2 cellular contexts compared by ENCODE assay signal in the genomic region with DNA sequence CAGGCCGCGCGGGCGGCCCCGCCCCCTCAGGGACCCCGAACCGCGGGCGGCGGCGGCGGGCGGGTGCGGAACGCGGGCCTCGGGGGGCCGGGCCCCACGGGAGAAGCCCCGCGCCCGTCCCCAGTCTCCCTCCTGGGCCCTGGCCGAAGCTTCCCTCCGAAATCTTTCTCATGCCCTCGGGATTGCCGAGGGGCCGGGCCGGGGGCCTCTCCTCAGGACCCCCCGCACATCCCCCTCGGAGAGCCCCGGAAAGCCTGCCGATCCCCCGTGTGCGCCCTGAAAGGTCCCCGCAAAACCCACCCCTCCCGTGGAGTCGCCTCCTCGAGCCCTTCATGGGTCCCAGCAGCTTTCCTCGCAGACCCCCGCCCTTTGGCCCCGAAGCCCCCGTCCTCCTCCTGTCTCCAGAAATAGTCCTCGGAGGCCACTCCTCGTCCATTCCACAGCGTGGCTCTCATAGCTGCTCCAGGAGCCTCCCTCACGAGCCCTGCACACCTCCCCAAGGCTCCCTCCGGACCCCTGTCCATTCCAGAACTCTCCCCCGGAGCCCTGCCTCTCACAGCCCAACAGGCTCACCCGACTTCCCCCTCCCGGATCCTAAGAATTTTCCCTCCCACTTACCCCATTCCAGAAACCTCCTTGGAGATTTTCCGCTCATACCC.
A peak's percentile ranks its signal among the peaks of the same experiment; 100 is the strongest.
TF ChIP-seq lines count a peak whose summit lies in the region.

No MANE protein-coding gene starts in this region.

TF ChIP-seq in Ishikawa, 13 proteins besides CTCF, POLR2A, EP300 and RAD21:
- TF ChIP-seq ZBTB7A (IDR thresholded peaks at IDR 0.05; ENCODE audit: low read depth) (peak; percentile 84; the same call in 1 of the 2 replicates), TCF12 (IDR thresholded peaks at IDR 0.05; ENCODE audit: low read depth) (no peak)

TF ChIP-seq in HepG2, 621 proteins besides CTCF, POLR2A, EP300 and RAD21:
- no peak for TF ChIP-seq RBM39 (IDR thresholded peaks at IDR 0.05; ENCODE audit: low read depth, low read length, poor library complexity, severe bottlenecking)
- no peak for TF ChIP-seq ZNF792 (CRISPR knock-in tag; IDR thresholded peaks at IDR 0.05)
- peak; percentile 39; the same call in 1 of the 2 replicates for TF ChIP-seq ZNF687 (CRISPR knock-in tag; IDR thresholded peaks at IDR 0.05)
- TF ChIP-seq HES4 (CRISPR knock-in tag; IDR thresholded peaks at IDR 0.05; ENCODE audit: borderline replicate concordance): 0 out of 2 replicates have a peak, but pooled peaks have one; percentile 2
TF ChIP-seq in HepG2: peak in this region for 2.
